Comparison of ENCODE assay signal across 26 cellular contexts in the genomic region with DNA sequence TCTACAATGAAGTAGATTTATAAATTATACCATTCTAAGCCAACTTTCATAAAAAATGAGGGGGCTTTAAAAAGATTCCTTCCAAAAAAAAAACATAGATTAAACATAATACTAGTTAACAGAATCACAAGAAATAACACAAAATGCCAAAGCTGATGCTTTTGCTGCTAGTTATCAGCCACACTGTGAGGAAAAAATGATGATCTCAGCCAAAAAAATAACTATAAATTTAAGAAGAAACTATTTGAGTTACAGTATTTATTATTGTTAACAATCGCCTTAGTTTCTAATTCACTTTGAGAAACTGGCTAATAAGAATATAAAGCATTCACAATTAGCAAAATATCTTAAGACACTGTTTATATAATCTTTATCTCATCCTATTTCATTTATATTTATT.
"Had no signal": no experiment of that assay in that cellular context is flagged by ENCODE, and none has a peak within 500 bp of the region (broad histone marks: within the 10 kb centered on the region; RNA-seq: fewer than 3 reads in every experiment).

No MANE protein-coding gene starts in this region.

- H3K27me3 Mint-ChIP-seq: dendritic cell treated with granulocyte-macrophage colony-stimulating factor and Interleukin-4, amounts not matched to agents 40 ng/mL and 50 ng/mL, for 4 days; effector memory CD8-positive, alpha-beta T cell had no signal

- H3K4me1 ChIP-seq: colonic mucosa, left lung had no signal

- H3K9me3 Mint-ChIP-seq: effector memory CD8-positive, alpha-beta T cell; endodermal cell had no signal

- H3K27ac Mint-ChIP-seq: dendritic cell treated with granulocyte-macrophage colony-stimulating factor and Interleukin-4, amounts not matched to agents 40 ng/mL and 50 ng/mL, for 4 days; effector memory CD8-positive, alpha-beta T cell; endodermal cell; mesothelial cell of epicardium had no signal

- H3K4me3 Mint-ChIP-seq: dendritic cell treated with granulocyte-macrophage colony-stimulating factor and Interleukin-4, amounts not matched to agents 40 ng/mL and 50 ng/mL, for 4 days; effector memory CD8-positive, alpha-beta T cell; endodermal cell; mesothelial cell of epicardium had no signal

- DNase-seq: colonic mucosa; cortex of kidney; effector CD8-positive, alpha-beta T cell; effector memory CD8-positive, alpha-beta T cell; endodermal cell; erythroblast; esophagus squamous epithelium; foreskin fibroblast; foreskin melanocyte; gastrocnemius medialis; glutamatergic neuron; head of caudate nucleus; heart right ventricle; hippocampal formation; left cardiac atrium; left lung; left ventricle myocardium superior; lower lobe of right lung; mesenchymal stem cell; mucosa of descending colon had no signal

- FAIRE-seq: endometrium, keratinocyte had no signal

- H3K36me3 ChIP-seq: colonic mucosa, left lung, lower lobe of right lung had no signal

- H3K4me3 ChIP-seq: colonic mucosa, esophagus squamous epithelium, gastrocnemius medialis, heart right ventricle, left lung, lower lobe of right lung, mucosa of descending colon had no signal

- H3K27ac ChIP-seq: colonic mucosa, epithelial cell of prostate, esophagus squamous epithelium, gastrocnemius medialis, heart right ventricle, left lung, lower lobe of right lung had no signal

- H3K27me3 ChIP-seq: colonic mucosa, esophagus squamous epithelium, gastrocnemius medialis, heart right ventricle, left lung had no signal

- ATAC-seq: effector memory CD8-positive, alpha-beta T cell; esophagus mucosa; gastrocnemius medialis; heart right ventricle; left cardiac atrium; left lung; left ventricle myocardium superior; lower lobe of right lung; mucosa of descending colon had no signal

- H3K9me3 ChIP-seq: colonic mucosa, esophagus squamous epithelium, gastrocnemius medialis, heart right ventricle, left lung, lower lobe of right lung, mucosa of descending colon had no signal
